8 cellular contexts compared by ENCODE assay signal in genomic region chr1:26431979-26432695, GRCh38. TPM values are rescaled to one million over a fixed set of nuclear protein-coding genes. Genes with fewer than 3 reads are reported as not detected.
DNase-seq lines count a peak whose midpoint lies in the region; ATAC-seq, FAIRE-seq and TF ChIP-seq lines count a peak whose summit lies in the region.

Gene DHDDS, plus strand, starts transcription at chr1:26432321. Its CDS starts 625 bp downstream, at chr1:26432946.

- ATAC-seq in HG02840 (IDR thresholded peaks at IDR 0.05; ENCODE audit: low FRiP score, unreplicated experiment) (peak; percentile 98), T-cell (replicated peaks in 1 of 4) (peak; percentile 94 to 97 (median 96)), upper lobe of left lung (ENCODE audit: low FRiP score in 2 of 2) (peak; percentile 99 to 100)

- H3K27me3 ChIP-seq in cardiac muscle cell (no peaks in the 10 kb centered on the region), upper lobe of left lung (no peaks in the 10 kb centered on the region)

- H3K9me3 Mint-ChIP-seq in T-cell: no peaks in the 10 kb centered on the region

- CTCF ChIA-PET in T-cell (lab: Charles Lee): interaction anchor here in 1 of 2 donors (0.6 to 2.8 kb wide), 11 partner anchors 8 to 460 kb away, joined by 3 to 14 read pairs (median 4); partner anchors contain the start of genes CEP85 and PAFAH2

- peaks cover 19 to 24% (median 21%) of the 10 kb centered on the region in 3 donors for H3K4me1 Mint-ChIP-seq in T-cell

- peak; percentile 100 for FAIRE-seq in GM12891 (lab: Jason Lieb, UNC)

- intact Hi-C loops in posterior cingulate gyrus (cut with DNase I): loop anchor here (1.0 kb wide), 1 partner anchor 40 kb away; the partner anchor contains the start of gene HMGN2

- peaks cover 9% of the 10 kb centered on the region for H3K36me3 Mint-ChIP-seq in T-cell

- H3K4me3 Mint-ChIP-seq in T-cell: peak within 1 kb of the TSS; percentile 88 to 95 (median 94)

- peak within 1 kb of the TSS; percentile 93 to 94 for H3K27ac Mint-ChIP-seq in T-cell

- H3K9me3 ChIP-seq in cardiac muscle cell (ENCODE audit: low read depth) (no peaks in the 10 kb centered on the region), upper lobe of left lung (no peaks in the 10 kb centered on the region)

- TF ChIP-seq EP300 in upper lobe of left lung (IDR thresholded peaks at IDR 0.05): peak in 1 of 4 donors; percentile 60

- DNase-seq in GM12891 (ENCODE audit: insufficient read length, low spot score) (peak; percentile 95), NCI-H1436 treated with DMSO at 0.1 percent for 48 hours (lab: John Stamatoyannopoulos, UW) (peak; percentile 77), T-cell (peak; percentile 94 to 98 (median 97)), cardiac muscle cell (ENCODE audit: low read depth in 1 of 2, low spot score in 1 of 2) (peak; percentile 97 to 99), posterior cingulate gyrus (peak; percentile 97 to 100 (median 98)), upper lobe of left lung (peak; percentile 98 to 99)

- POLR2A ChIA-PET in T-cell (lab: Charles Lee): interaction anchor here (0.5 to 1.3 kb wide), 5 partner anchors 9 to 1172 kb away, joined by 3 to 4 read pairs (median 3); partner anchors contain the start of gene AHDC1 (in 1 of the 2)

- 0 to 1% (median 1%) methylated on average over 45 of the region's 45 CpGs for whole genome bisulfite sequencing in adipose tissue, 3 donors
- WGBS in upper lobe of left lung, 2 donors: 0 to 1% methylated on average over 24 to 44 of the region's 45 CpGs

- H3K36me3 ChIP-seq in cardiac muscle cell (peaks cover 19% of the 10 kb centered on the region), upper lobe of left lung (peaks cover 8 to 17% (median 11%) of the 10 kb centered on the region in 4 donors)

- peak within 1 kb of the TSS; percentile 81 for H3K4me3 ChIP-seq in cardiac muscle cell
- H3K4me3 ChIP-seq in upper lobe of left lung: peak within 1 kb of the TSS; percentile 29 to 67 (median 58)

- TF ChIP-seq POLR2A in GM12891 (IDR thresholded peaks at IDR 0.05; ENCODE audit: low read depth, low read length) (peak; percentile 90), upper lobe of left lung (IDR thresholded peaks at IDR 0.05) (peak in 3 of 4 donors; percentile 42 to 91 (median 73))

- TF ChIP-seq CTCF in cardiac muscle cell (IDR thresholded peaks at IDR 0.05; ENCODE audit: low read depth, low read length): no peak
- peak in 2 of 6 experiments; percentile 16 to 40 for TF ChIP-seq CTCF in upper lobe of left lung (IDR thresholded peaks at IDR 0.05)

- H3K27ac ChIP-seq in adipose tissue (ENCODE audit: low read depth, low read length) (no peak within 1 kb of the TSS), cardiac muscle cell (peak within 1 kb of the TSS; percentile 62), upper lobe of left lung (peak within 1 kb of the TSS; percentile 59 to 83 (median 78))

- H3K27me3 Mint-ChIP-seq in T-cell: no peaks in the 10 kb centered on the region

- H3K4me1 ChIP-seq in cardiac muscle cell (ENCODE audit: low read depth) (peaks cover 9% of the 10 kb centered on the region), upper lobe of left lung (peaks cover 18 to 30% (median 21%) of the 10 kb centered on the region in 4 donors)

TF ChIP-seq in GM12891, 5 proteins besides CTCF, POLR2A, EP300 and RAD21:
- TF ChIP-seq PAX5 (IDR thresholded peaks at IDR 0.05; ENCODE audit: insufficient read depth, low read length, severe bottlenecking) (no peak), POLR2AphosphoS5 (IDR thresholded peaks at IDR 0.05; ENCODE audit: low read depth, low read length) (peak; percentile 88), POU2F2 (IDR thresholded peaks at IDR 0.05; ENCODE audit: low read depth, low read length) (peak; percentile 57; the same call in 1 of the 2 replicates), SPI1 (IDR thresholded peaks at IDR 0.05; ENCODE audit: low read depth, low read length) (peak; percentile 79), TAF1 (IDR thresholded peaks at IDR 0.05; ENCODE audit: low read depth, low read length) (peak; percentile 79)

RNA-seq across cellular contexts. Expression of gene DHDDS, which starts in this region (rescaled TPM):
- 21.6 TPM for polyA plus RNA-seq in GM12891 (2012; ENCODE audit: low read depth, missing spikeins)
- total RNA-seq in T-cell (10 to 100 TPM; 34.9 to 48.2 (median 42.9) TPM), cardiac muscle cell (48.7 and 51.1 TPM in 2 replicates), upper lobe of left lung (10 to 100 TPM; 25.6 to 53.0 (median 39.4) TPM)
- polyA plus RNA-seq in adipose tissue (100 to 1,000 TPM in 1 of 3 donors, 10 to 100 TPM in 2; 22.8 to 128 (median 31.2) TPM), cardiac muscle cell (41.7 and 46.8 TPM in 2 replicates)
